ENCODE assay signal across 8 cellular contexts in the genomic region with DNA sequence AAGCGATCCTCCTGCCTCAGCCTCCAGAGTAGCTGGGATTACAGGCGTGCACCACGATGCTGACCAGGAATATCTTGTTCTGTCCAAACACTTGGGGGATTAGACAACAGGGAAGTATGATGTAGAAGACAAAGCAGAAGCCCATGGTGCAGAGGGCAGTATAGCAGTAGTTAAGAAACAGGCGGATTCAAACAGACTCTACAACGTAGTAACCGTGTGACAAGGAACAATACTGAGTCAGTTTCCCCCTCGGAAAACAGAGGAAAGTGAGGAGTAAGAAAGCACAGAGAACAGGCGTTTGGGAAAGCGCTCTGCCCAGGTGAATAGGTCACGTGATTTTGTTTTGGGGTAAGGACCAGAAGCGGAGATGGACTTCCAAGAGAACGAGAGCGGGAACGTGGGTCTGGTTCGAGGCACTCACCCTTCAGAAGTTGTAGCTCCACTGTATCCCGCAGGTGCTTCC. TPM values are rescaled to one million over a fixed set of nuclear protein-coding genes. Genes with fewer than 3 reads are reported as not detected.
A peak's percentile ranks its signal among the peaks of the same experiment; 100 is the strongest.
DNase-seq lines count a peak whose midpoint lies in the region; ATAC-seq, FAIRE-seq and TF ChIP-seq lines count a peak whose summit lies in the region.

No MANE protein-coding gene starts in this region.

- H3K27me3 Mint-ChIP-seq in activated CD8-positive, alpha-beta memory T cell treated with anti-CD3 and anti-CD28 coated beads, Interleukin-2, amount 10 ng/mL, durations not matched to agents 7 days and 5 days = no peaks in the 10 kb centered on the region

- H3K4me1 Mint-ChIP-seq in activated CD8-positive, alpha-beta memory T cell treated with anti-CD3 and anti-CD28 coated beads, Interleukin-2, amount 10 ng/mL, durations not matched to agents 7 days and 5 days = peaks cover 29% of the 10 kb centered on the region

- no peak for DNase-seq in activated CD8-positive, alpha-beta memory T cell treated with anti-CD3 and anti-CD28 coated beads, Interleukin-2, amount 10 ng/mL, durations not matched to agents 7 days and 5 days
- DNase-seq in activated CD8-positive, alpha-beta memory T cell treated with anti-CD3 and anti-CD28 coated beads, Interleukin-2, amount 50 U/mL, for 48 hours = no peak
- DNase-seq in bronchial epithelial cell (ENCODE audit: low read depth) (no peak), SIG-M5 treated with dmso at 0.1 percent for 504 hours (lab: John Stamatoyannopoulos, UW; ENCODE audit: unreplicated experiment) (no peak), NCI-H1694 (lab: John Stamatoyannopoulos, UW) (no peak)
- DNase-seq in activated CD4-positive, alpha-beta T cell treated with anti-CD3 and anti-CD28 coated beads for 1 hour = no peak

- peak overlapping the region; percentile 94 for H3K27ac Mint-ChIP-seq in activated CD8-positive, alpha-beta memory T cell treated with anti-CD3 and anti-CD28 coated beads, Interleukin-2, amount 10 ng/mL, durations not matched to agents 7 days and 5 days

- H3K27ac ChIP-seq in muscle layer of duodenum (ENCODE audit: low read length) = peak overlapping the region; percentile 82

- ATAC-seq in activated CD8-positive, alpha-beta memory T cell treated with anti-CD3 and anti-CD28 coated beads, Interleukin-2, amount 10 ng/mL, durations not matched to agents 7 days and 5 days = peak; percentile 5
- peak; percentile 7 for ATAC-seq in HG03460 (IDR thresholded peaks at IDR 0.05; ENCODE audit: unreplicated experiment)

- TF ChIP-seq CTCF in bronchial epithelial cell (IDR thresholded peaks at IDR 0.05; ENCODE audit: insufficient read depth, low read length, severe bottlenecking) = no peak

- H3K36me3 Mint-ChIP-seq in activated CD8-positive, alpha-beta memory T cell treated with anti-CD3 and anti-CD28 coated beads, Interleukin-2, amount 10 ng/mL, durations not matched to agents 7 days and 5 days = peaks cover 8% of the 10 kb centered on the region

- H3K4me3 ChIP-seq in bronchial epithelial cell (ENCODE audit: low read depth, low read length) (peak overlapping the region; percentile 84), muscle layer of duodenum (ENCODE audit: low read depth in 1 of 2, low read length in 2 of 2) (peak overlapping the region; percentile 86 to 95)

- H3K9me3 ChIP-seq in muscle layer of duodenum (ENCODE audit: control insufficient read depth in 1 of 2, low read length in 2 of 2) = no peaks in the 10 kb centered on the region

- no peaks in the 10 kb centered on the region for H3K9me3 Mint-ChIP-seq in activated CD8-positive, alpha-beta memory T cell treated with anti-CD3 and anti-CD28 coated beads, Interleukin-2, amount 10 ng/mL, durations not matched to agents 7 days and 5 days (ENCODE audit: low read depth)

- CTCF ChIA-PET in activated CD8-positive, alpha-beta memory T cell treated with anti-CD3 and anti-CD28 coated beads, Interleukin-2, amount 10 ng/mL, durations not matched to agents 7 days and 5 days (lab: Charles Lee) = interaction anchor here (0.5 to 5.3 kb wide), 5 partner anchors 16 to 187 kb away, joined by 3 to 22 read pairs (median 3); partner anchors contain the start of genes GOLGA2 and SWI5

- peak overlapping the region; percentile 92 for H3K4me3 Mint-ChIP-seq in activated CD8-positive, alpha-beta memory T cell treated with anti-CD3 and anti-CD28 coated beads, Interleukin-2, amount 10 ng/mL, durations not matched to agents 7 days and 5 days

- no peak for FAIRE-seq in bronchial epithelial cell (lab: Jason Lieb, UNC)

- H3K27me3 ChIP-seq in bronchial epithelial cell (ENCODE audit: control insufficient read depth, insufficient read depth, low read length) = no peaks in the 10 kb centered on the region
- no peaks in the 10 kb centered on the region for H3K27me3 ChIP-seq in muscle layer of duodenum (ENCODE audit: low read depth, low read length)

- H3K36me3 ChIP-seq in bronchial epithelial cell (ENCODE audit: control insufficient read depth, insufficient read depth, low read length) = peaks cover 7% of the 10 kb centered on the region
- peaks cover 18 to 32% of the 10 kb centered on the region in 2 donors for H3K36me3 ChIP-seq in muscle layer of duodenum (ENCODE audit: control insufficient read depth in 1 of 2, insufficient read depth in 2 of 2, low read length in 2 of 2)

- peaks cover 0 to 30% of the 10 kb centered on the region in 2 donors for H3K4me1 ChIP-seq in muscle layer of duodenum (ENCODE audit: control insufficient read depth in 1 of 2, insufficient read depth in 2 of 2, low read length in 2 of 2)

RNA-seq across cellular contexts. Expression of gene TRUB2, which starts 0.3 kb away (rescaled TPM):
- total RNA-seq in activated CD8-positive, alpha-beta memory T cell treated with anti-CD3 and anti-CD28 coated beads, Interleukin-2, amount 10 ng/mL, durations not matched to agents 7 days and 5 days = 10 to 100 TPM; 22.3 to 34.2 TPM
- total RNA-seq in bronchial epithelial cell = 18.8 and 19.2 TPM in 2 replicates

RNA-seq across cellular contexts. Expression of gene COQ4, which starts 0.7 kb away (rescaled TPM):
- 10 to 100 TPM; 29.8 to 41.1 TPM for total RNA-seq in activated CD8-positive, alpha-beta memory T cell treated with anti-CD3 and anti-CD28 coated beads, Interleukin-2, amount 10 ng/mL, durations not matched to agents 7 days and 5 days
- 24.7 and 28.8 TPM in 2 replicates for total RNA-seq in bronchial epithelial cell

RNA-seq across cellular contexts. Expression of gene SLC27A4, which starts 18.4 kb away (rescaled TPM):
- 10 to 100 TPM; 19.3 to 26.1 TPM for total RNA-seq in activated CD8-positive, alpha-beta memory T cell treated with anti-CD3 and anti-CD28 coated beads, Interleukin-2, amount 10 ng/mL, durations not matched to agents 7 days and 5 days
- 19.7 and 34.8 TPM in 2 replicates for total RNA-seq in bronchial epithelial cell

RNA-seq across cellular contexts. Expression of gene SWI5, which starts 45.8 kb away (rescaled TPM):
- 10 to 100 TPM; 11.8 to 12.1 TPM for total RNA-seq in activated CD8-positive, alpha-beta memory T cell treated with anti-CD3 and anti-CD28 coated beads, Interleukin-2, amount 10 ng/mL, durations not matched to agents 7 days and 5 days
- 30.0 and 30.7 TPM in 2 replicates for total RNA-seq in bronchial epithelial cell

RNA-seq across cellular contexts. Expression of gene GOLGA2, which starts 46.1 kb away (rescaled TPM):
- 10 to 100 TPM; 47.6 to 57.2 TPM for total RNA-seq in activated CD8-positive, alpha-beta memory T cell treated with anti-CD3 and anti-CD28 coated beads, Interleukin-2, amount 10 ng/mL, durations not matched to agents 7 days and 5 days
- 54.8 and 70.9 TPM in 2 replicates for total RNA-seq in bronchial epithelial cell
